8 cellular contexts compared by ENCODE assay signal in genomic region chr12:1204581-1205121, GRCh38.
A peak's percentile ranks its signal among the peaks of the same experiment; 100 is the strongest.
DNase-seq lines count a peak whose midpoint lies in the region; ATAC-seq and TF ChIP-seq lines count a peak whose summit lies in the region.

No MANE protein-coding gene starts in this region.

- no peak overlapping the region for H3K4me3 Mint-ChIP-seq in neural progenitor cell

- intact Hi-C loops in left ventricle myocardium superior (cut with micrococcal nuclease), result no loop called here
- intact Hi-C loops in upper lobe of right lung (cut with DNase I), result no loop called here

- H3K36me3 Mint-ChIP-seq in neural progenitor cell, result peaks cover 4% of the 10 kb centered on the region

- H2AFZ ChIP-seq in SK-N-SH (ENCODE audit: low read depth) (peak overlapping the region; percentile 35), neural progenitor cell (replicated peaks) (no peak overlapping the region)

- H3K4me2 ChIP-seq in SK-N-SH (peak overlapping the region; percentile 79), neural progenitor cell (no peak overlapping the region)

- H3K27ac Mint-ChIP-seq in neural progenitor cell, result no peak overlapping the region

- TF ChIP-seq RAD21 in SK-N-SH (IDR thresholded peaks at IDR 0.05; ENCODE audit: low read length), result no peak

- CTCF ChIA-PET in SK-N-SH (lab: Yijun Ruan, JAX), result interaction anchor here (0.7 kb wide), 1 partner anchor 177 kb away, joined by 3 read pairs; no protein-coding TSS in a partner anchor

- H3K9me3 ChIP-seq in SK-N-SH (no peaks in the 10 kb centered on the region), upper lobe of right lung (no peaks in the 10 kb centered on the region), neural progenitor cell (ENCODE audit: low read depth) (no peaks in the 10 kb centered on the region)

- H3K27me3 Mint-ChIP-seq in neural progenitor cell (ENCODE audit: insufficient read depth, low read depth), result no peaks in the 10 kb centered on the region

- ATAC-seq in HG02759 (IDR thresholded peaks at IDR 0.05; ENCODE audit: unreplicated experiment), result peak; percentile 86
- peak; percentile 53 for ATAC-seq in left ventricle myocardium superior
- ATAC-seq in upper lobe of right lung, result no peak

- H3K27ac ChIP-seq in SK-N-SH (ENCODE audit: low read depth in 2 of 2, low read length in 1 of 2) (peak overlapping the region; percentile 74 to 81), upper lobe of right lung (peak overlapping the region; percentile 76), neural progenitor cell (no peak overlapping the region)

- TF ChIP-seq CTCF in SK-N-SH (IDR thresholded peaks at IDR 0.05) (no peak), upper lobe of right lung (IDR thresholded peaks at IDR 0.05) (no peak), neural progenitor cell (IDR thresholded peaks at IDR 0.05) (no peak)

- DNase-seq in NCI-H1092 treated with DMSO at 0.1 percent for 48 hours (lab: John Stamatoyannopoulos, UW) (peak; percentile 63), NCI-H1092 (lab: John Stamatoyannopoulos, UW) (no peak), SK-N-SH (peak; percentile 8), left ventricle myocardium superior (no peak), upper lobe of right lung (no peak), neural progenitor cell (ENCODE audit: low spot score) (no peak)
- DNase-seq in activated CD4-positive, alpha-beta T cell treated with anti-CD3 and anti-CD28 coated beads for 4 hours, result no peak

- POLR2A ChIA-PET in SK-N-SH (lab: Yijun Ruan, JAX), result no interaction called here

- H3K4me3 ChIP-seq in SK-N-SH (ENCODE audit: low read depth in 2 of 2, low read length in 1 of 2), result peak overlapping the region; percentile 42 to 60
- H3K4me3 ChIP-seq in upper lobe of right lung, result peak overlapping the region; percentile 47
- H3K4me3 ChIP-seq in neural progenitor cell, result no peak overlapping the region

- H3K4me1 Mint-ChIP-seq in neural progenitor cell, result no peaks in the 10 kb centered on the region

- TF ChIP-seq EP300 in SK-N-SH (IDR thresholded peaks at IDR 0.05; ENCODE audit: borderline replicate concordance in 1 of 2, low read depth in 1 of 2, low read length in 1 of 2), result no peak

- H3K27me3 ChIP-seq in SK-N-SH (ENCODE audit: insufficient read depth) (no peaks in the 10 kb centered on the region), upper lobe of right lung (no peaks in the 10 kb centered on the region), neural progenitor cell (no peaks in the 10 kb centered on the region)

- H3K4me1 ChIP-seq in SK-N-SH (ENCODE audit: control insufficient read depth in 1 of 2, insufficient read depth in 2 of 2, low read depth in 1 of 2, low read length in 1 of 2) (peaks cover 14 to 31% of the 10 kb centered on the region in 2 experiments), upper lobe of right lung (peaks cover 11% of the 10 kb centered on the region), neural progenitor cell (peaks cover 15% of the 10 kb centered on the region)

- H3K9me3 Mint-ChIP-seq in neural progenitor cell, result peaks cover 3% of the 10 kb centered on the region

- no peaks in the 10 kb centered on the region for H3K9me2 ChIP-seq in SK-N-SH

- no peaks in the 10 kb centered on the region for H4K20me1 ChIP-seq in SK-N-SH (ENCODE audit: insufficient read depth)
- H4K20me1 ChIP-seq in neural progenitor cell (ENCODE audit: low read depth), result no peaks in the 10 kb centered on the region

- H3F3A ChIP-seq in SK-N-SH (replicated peaks; ENCODE audit: insufficient read depth), result peaks cover 18% of the 10 kb centered on the region
- no peaks in the 10 kb centered on the region for H3F3A ChIP-seq in neural progenitor cell (ENCODE audit: low read depth)

- WGBS in SK-N-SH (ENCODE audit: low lambda C conversion rate), result 23% methylated on average over 6 of the region's 6 CpGs

- H3K79me2 ChIP-seq in SK-N-SH (ENCODE audit: insufficient read depth) (peaks cover 30% of the 10 kb centered on the region; the same call in 1 of the 2 replicates), neural progenitor cell (ENCODE audit: low read depth) (no peaks in the 10 kb centered on the region)

- H3K36me3 ChIP-seq in SK-N-SH (replicated peaks in 1 of 2; ENCODE audit: control insufficient read depth in 1 of 2, insufficient read depth in 2 of 2, low read length in 1 of 2) (peaks cover 0 to 7% of the 10 kb centered on the region in 2 experiments), upper lobe of right lung (no peaks in the 10 kb centered on the region), neural progenitor cell (no peaks in the 10 kb centered on the region)

- H3K9ac ChIP-seq in SK-N-SH, result peak overlapping the region; percentile 70
- H3K9ac ChIP-seq in neural progenitor cell, result no peak overlapping the region

TF ChIP-seq in SK-N-SH, 30 proteins besides CTCF, POLR2A, EP300 and RAD21:
- TF ChIP-seq EZH2phosphoT487 (IDR thresholded peaks at IDR 0.05; ENCODE audit: borderline replicate concordance, low read depth) (no peak), USF2 (IDR thresholded peaks at IDR 0.05; ENCODE audit: borderline replicate concordance, low read depth, low read length) (no peak), YY1 (IDR thresholded peaks at IDR 0.05; ENCODE audit: low read depth) (no peak), RCOR1 (IDR thresholded peaks at IDR 0.05; ENCODE audit: low read length) (no peak), MAX (IDR thresholded peaks at IDR 0.05; ENCODE audit: low read depth) (no peak), CHD2 (IDR thresholded peaks at IDR 0.05; ENCODE audit: low read length, partially characterized antibody) (no peak), IRF3 (IDR thresholded peaks at IDR 0.05; ENCODE audit: low read depth, low read length) (no peak), TCF12 (IDR thresholded peaks at IDR 0.05) (no peak), TEAD4 (IDR thresholded peaks at IDR 0.05; ENCODE audit: borderline replicate concordance, insufficient read depth) (no peak), RFX5 (IDR thresholded peaks at IDR 0.05; ENCODE audit: low read length) (no peak), NRF1 (IDR thresholded peaks at IDR 0.05; ENCODE audit: low read depth, low read length) (no peak), GATA2 (CRISPR knock-in tag; IDR thresholded peaks at IDR 0.05) (no peak), PBX3 (IDR thresholded peaks at IDR 0.05) (no peak), MXI1 (IDR thresholded peaks at IDR 0.05; ENCODE audit: low read depth, low read length) (no peak), GABPA (IDR thresholded peaks at IDR 0.05; ENCODE audit: low read depth) (no peak), FOSL2 (IDR thresholded peaks at IDR 0.05; ENCODE audit: borderline replicate concordance, low read depth) (no peak), MEF2A (IDR thresholded peaks at IDR 0.05; ENCODE audit: borderline replicate concordance, low read depth) (no peak)

Comparison
In these comparisons a context has a peak if more than half of its experiments do, and no peak if none do; other contexts are left out.
1. DNase-seq: peak in NCI-H1092 treated with DMSO at 0.1 percent for 48 hours (single experiment) and SK-N-SH (single experiment); none in NCI-H1092 (single experiment), left ventricle myocardium superior (single experiment), upper lobe of right lung (single experiment), neural progenitor cell (single experiment) and activated CD4-positive, alpha-beta T cell treated with anti-CD3 and anti-CD28 coated beads for 4 hours (0 of 2).